In the genomic region with DNA sequence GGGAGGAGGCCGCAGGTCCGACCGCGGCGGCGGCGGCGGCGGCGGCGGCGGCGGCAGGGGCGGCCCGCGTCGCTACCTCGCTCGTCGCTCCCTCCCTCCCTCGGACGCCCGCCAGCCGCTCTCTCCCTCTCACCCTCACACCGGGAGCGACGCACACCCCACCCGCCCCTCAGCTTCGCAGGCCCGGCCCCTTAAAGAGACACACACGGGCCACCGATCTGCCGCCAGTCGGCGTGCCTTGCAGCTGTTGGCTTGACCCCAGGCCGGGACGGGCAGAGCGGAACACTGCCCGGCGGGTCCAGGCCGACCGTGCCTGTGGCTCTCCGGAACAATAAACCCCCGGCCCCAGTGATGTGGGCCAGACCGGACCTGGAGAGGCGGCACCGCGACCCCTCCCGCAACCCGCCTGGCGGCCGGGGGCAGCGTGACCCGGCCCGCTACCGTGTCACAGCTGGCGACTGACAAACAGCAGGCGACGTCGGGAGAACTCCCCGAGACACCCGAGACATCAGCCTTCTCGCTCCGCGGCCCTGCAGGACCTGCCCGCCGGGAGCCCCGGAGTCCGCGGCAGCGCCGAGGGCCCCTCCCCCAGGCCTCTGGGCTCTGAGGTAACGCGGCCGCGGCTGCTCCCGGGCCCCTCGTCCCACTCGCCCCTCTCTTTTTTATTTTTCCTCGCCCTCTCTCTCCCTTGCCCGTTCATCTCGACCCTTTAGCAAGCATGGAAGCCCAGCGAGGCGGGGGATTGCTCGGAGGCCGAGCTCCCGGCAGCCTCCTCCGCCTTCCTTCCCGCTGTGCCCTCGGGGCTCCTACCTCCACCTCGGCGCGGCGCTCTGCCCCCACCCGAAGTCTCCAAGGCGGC, we compare ENCODE assay signal across 8 cellular contexts. TPM values are rescaled to one million over a fixed set of nuclear protein-coding genes. Genes with fewer than 3 reads are reported as not detected.
DNase-seq lines count a peak whose midpoint lies in the region; ATAC-seq and TF ChIP-seq lines count a peak whose summit lies in the region.

A gene with protein sequence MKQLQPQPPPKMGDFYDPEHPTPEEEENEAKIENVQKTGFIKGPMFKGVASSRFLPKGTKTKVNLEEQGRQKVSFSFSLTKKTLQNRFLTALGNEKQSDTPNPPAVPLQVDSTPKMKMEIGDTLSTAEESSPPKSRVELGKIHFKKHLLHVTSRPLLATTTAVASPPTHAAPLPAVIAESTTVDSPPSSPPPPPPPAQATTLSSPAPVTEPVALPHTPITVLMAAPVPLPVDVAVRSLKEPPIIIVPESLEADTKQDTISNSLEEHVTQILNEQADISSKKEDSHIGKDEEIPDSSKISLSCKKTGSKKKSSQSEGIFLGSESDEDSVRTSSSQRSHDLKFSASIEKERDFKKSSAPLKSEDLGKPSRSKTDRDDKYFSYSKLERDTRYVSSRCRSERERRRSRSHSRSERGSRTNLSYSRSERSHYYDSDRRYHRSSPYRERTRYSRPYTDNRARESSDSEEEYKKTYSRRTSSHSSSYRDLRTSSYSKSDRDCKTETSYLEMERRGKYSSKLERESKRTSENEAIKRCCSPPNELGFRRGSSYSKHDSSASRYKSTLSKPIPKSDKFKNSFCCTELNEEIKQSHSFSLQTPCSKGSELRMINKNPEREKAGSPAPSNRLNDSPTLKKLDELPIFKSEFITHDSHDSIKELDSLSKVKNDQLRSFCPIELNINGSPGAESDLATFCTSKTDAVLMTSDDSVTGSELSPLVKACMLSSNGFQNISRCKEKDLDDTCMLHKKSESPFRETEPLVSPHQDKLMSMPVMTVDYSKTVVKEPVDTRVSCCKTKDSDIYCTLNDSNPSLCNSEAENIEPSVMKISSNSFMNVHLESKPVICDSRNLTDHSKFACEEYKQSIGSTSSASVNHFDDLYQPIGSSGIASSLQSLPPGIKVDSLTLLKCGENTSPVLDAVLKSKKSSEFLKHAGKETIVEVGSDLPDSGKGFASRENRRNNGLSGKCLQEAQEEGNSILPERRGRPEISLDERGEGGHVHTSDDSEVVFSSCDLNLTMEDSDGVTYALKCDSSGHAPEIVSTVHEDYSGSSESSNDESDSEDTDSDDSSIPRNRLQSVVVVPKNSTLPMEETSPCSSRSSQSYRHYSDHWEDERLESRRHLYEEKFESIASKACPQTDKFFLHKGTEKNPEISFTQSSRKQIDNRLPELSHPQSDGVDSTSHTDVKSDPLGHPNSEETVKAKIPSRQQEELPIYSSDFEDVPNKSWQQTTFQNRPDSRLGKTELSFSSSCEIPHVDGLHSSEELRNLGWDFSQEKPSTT (N-terminal part only) (minus strand): TSS at position 124 of the 859 bp plus-strand sequence. CDS start 189 bp downstream, outside the sequence.

- DNase-seq in NK-92 treated with Interleukin-12 subunit alpha and Interleukin-12 subunit beta, amount 100 ng/mL, for 24 hours (lab: John Stamatoyannopoulos, UW), result peak; percentile 78
- DNase-seq in NK-92 (lab: John Stamatoyannopoulos, UW; ENCODE audit: unreplicated experiment) (no peak), NCI-H2107 (lab: John Stamatoyannopoulos, UW) (peak; percentile 64), UCSD-AML1 (lab: John Stamatoyannopoulos, UW; ENCODE audit: unreplicated experiment) (peak; percentile 90), skeletal muscle cell (ENCODE audit: low read depth) (peak; percentile 74)

- TF ChIP-seq CTCF in brain (conservative IDR thresholded peaks at IDR 0.05), result peak; percentile 53 to 62

- H3K4me1 Mint-ChIP-seq in brain, result peaks cover 57% of the 10 kb centered on the region

- H3K36me3 Mint-ChIP-seq in brain, result peaks cover 8% of the 10 kb centered on the region

- no peaks in the 10 kb centered on the region for H3K9me3 Mint-ChIP-seq in brain

- H3K4me3 ChIP-seq in iPS-11a (ENCODE audit: low read depth, low read length) (peak within 1 kb of the TSS; percentile 81), skeletal muscle cell (ENCODE audit: low read depth, low read length) (peak within 1 kb of the TSS; percentile 92)

- peak; percentile 70 for ATAC-seq in HG02981 (IDR thresholded peaks at IDR 0.05; ENCODE audit: unreplicated experiment)

- peak within 1 kb of the TSS; percentile 95 to 99 (median 98) for H3K4me3 Mint-ChIP-seq in brain

- peak within 1 kb of the TSS; percentile 97 to 99 (median 98) for H3K27ac Mint-ChIP-seq in brain

- H3K27me3 Mint-ChIP-seq in brain, result peaks cover 22% of the 10 kb centered on the region

RNA-seq across cellular contexts. Expression of the gene that starts here (rescaled TPM):
- 9.9 TPM for polyA plus RNA-seq in brain (ENCODE audit: insufficient read depth, low read depth, low replicate concordance)
